Comparison of ENCODE assay signal across 9 cellular contexts in genomic region chr6:106666290-106667021, GRCh38. TPM values are rescaled to one million over a fixed set of nuclear protein-coding genes. Genes with fewer than 3 reads are reported as not detected.
A peak's percentile ranks its signal among the peaks of the same experiment; 100 is the strongest.
DNase-seq lines count a peak whose midpoint lies in the region; ATAC-seq and TF ChIP-seq lines count a peak whose summit lies in the region.
"Had no signal": no experiment of that assay in that cellular context is flagged by ENCODE, and none has a peak within 500 bp of the region (broad histone marks: within the 10 kb centered on the region; RNA-seq: fewer than 3 reads in every experiment).

No MANE protein-coding gene starts in this region.

- ATAC-seq in GM18909 (IDR thresholded peaks at IDR 0.05; ENCODE audit: poor library complexity, unreplicated experiment) (peak; percentile 99), HG02571 (IDR thresholded peaks at IDR 0.05; ENCODE audit: unreplicated experiment) (peak; percentile 99)
- peak; percentile 65 for ATAC-seq in naive thymus-derived CD4-positive, alpha-beta T cell

- H3K4me1 ChIP-seq in HUES64 (ENCODE audit: insufficient read depth, low read length) (peaks cover 11% of the 10 kb centered on the region), thyroid gland (no peaks in the 10 kb centered on the region)
- H3K4me1 ChIP-seq in naive thymus-derived CD4-positive, alpha-beta T cell (ENCODE audit: control insufficient read depth in 2 of 2, insufficient read depth in 2 of 2, low read length in 2 of 2): no peaks in the 10 kb centered on the region

- H3K4me3 ChIP-seq in HUES64 (ENCODE audit: low read length) (no peak overlapping the region), thyroid gland (replicated peaks in 1 of 3) (no peak overlapping the region)
- H3K4me3 ChIP-seq in naive thymus-derived CD4-positive, alpha-beta T cell (ENCODE audit: low read length): no peak overlapping the region

- H3K27me3 ChIP-seq in HUES64 (ENCODE audit: insufficient read depth, low read length) (no peaks in the 10 kb centered on the region), thyroid gland (no peaks in the 10 kb centered on the region)
- no peaks in the 10 kb centered on the region for H3K27me3 ChIP-seq in naive thymus-derived CD4-positive, alpha-beta T cell (ENCODE audit: control insufficient read depth in 2 of 2, insufficient read depth in 2 of 2, low read length in 2 of 2)

- H3K27ac ChIP-seq in HUES64 (ENCODE audit: low read depth, low read length) (peak overlapping the region; percentile 48; the same call in 1 of the 2 replicates), thyroid gland (no peak overlapping the region)
- no peak overlapping the region for H3K27ac ChIP-seq in naive thymus-derived CD4-positive, alpha-beta T cell (ENCODE audit: low read depth, low read length)

- POLR2A ChIA-PET in naive thymus-derived CD4-positive, alpha-beta T cell (lab: Charles Lee): no interaction called here

- H3K27me3 Mint-ChIP-seq in naive thymus-derived CD4-positive, alpha-beta T cell: no peaks in the 10 kb centered on the region
- H3K27me3 Mint-ChIP-seq: naive thymus-derived CD8-positive, alpha-beta T cell had no signal

- peaks cover 0 to 2% (median 0%) of the 10 kb centered on the region in 11 donors for H3K9me3 Mint-ChIP-seq in naive thymus-derived CD4-positive, alpha-beta T cell
- H3K9me3 Mint-ChIP-seq: naive thymus-derived CD8-positive, alpha-beta T cell had no signal

- DNase-seq in naive thymus-derived CD4-positive, alpha-beta T cell: no peak
- DNase-seq in NCI-H187 (lab: John Stamatoyannopoulos, UW): no peak
- no peak for DNase-seq in activated CD4-positive, alpha-beta T cell treated with anti-CD3 and anti-CD28 coated beads for 4 hours
- DNase-seq in hepatic stellate cell (ENCODE audit: low spot score): no peak
- no peak for DNase-seq in thyroid gland

- H3K27ac Mint-ChIP-seq in naive thymus-derived CD4-positive, alpha-beta T cell: peak overlapping the region in 1 of 9 donors; percentile 28

- H3K36me3 ChIP-seq in HUES64 (ENCODE audit: insufficient read depth, low read length): peaks cover 32% of the 10 kb centered on the region
- peaks cover 0 to 22% (median 11%) of the 10 kb centered on the region in 3 experiments for H3K36me3 ChIP-seq in naive thymus-derived CD4-positive, alpha-beta T cell (ENCODE audit: control insufficient read depth in 2 of 3, insufficient read depth in 3 of 3, low read length in 3 of 3)
- H3K36me3 ChIP-seq in thyroid gland: peaks cover 0 to 8% of the 10 kb centered on the region in 2 donors

- H3K9ac ChIP-seq in HUES64 (ENCODE audit: low read depth, low read length): no peak overlapping the region

- peaks cover 0 to 8% (median 4%) of the 10 kb centered on the region in 7 donors for H3K4me1 Mint-ChIP-seq in naive thymus-derived CD4-positive, alpha-beta T cell

- TF ChIP-seq CTCF in thyroid gland (IDR thresholded peaks at IDR 0.05): no peak

- CTCF ChIA-PET in naive thymus-derived CD4-positive, alpha-beta T cell (lab: Charles Lee): no interaction called here

- no peaks in the 10 kb centered on the region for H3K9me3 ChIP-seq in HUES64 (ENCODE audit: insufficient read depth, low read depth, low read length)
- no peaks in the 10 kb centered on the region for H3K9me3 ChIP-seq in naive thymus-derived CD4-positive, alpha-beta T cell (ENCODE audit: control insufficient read depth in 2 of 3, low read length in 3 of 3)
- no peaks in the 10 kb centered on the region for H3K9me3 ChIP-seq in thyroid gland

- intact Hi-C loops in naive thymus-derived CD4-positive, alpha-beta T cell (cut with micrococcal nuclease): no loop called here
- intact Hi-C loops in thyroid gland (cut with DNase I): no loop called here

- H3K36me3 Mint-ChIP-seq in naive thymus-derived CD4-positive, alpha-beta T cell: peaks cover 4 to 41% (median 29%) of the 10 kb centered on the region in 5 donors

- no peak overlapping the region for H3K4me3 Mint-ChIP-seq in naive thymus-derived CD4-positive, alpha-beta T cell

- no peak for TF ChIP-seq POLR2A in thyroid gland (IDR thresholded peaks at IDR 0.05)

- 56% methylated on average over 5 of the region's 6 CpGs for WGBS in HUES64
- WGBS in thyroid gland, 2 donors: 83 to 85% methylated on average over 6 of the region's 6 CpGs

RNA-seq across cellular contexts. Expression of gene QRSL1, which starts 37.1 kb away (rescaled TPM):
- polyA plus RNA-seq in HUES64 (2013, experiment 1 of 2): 15.4 TPM
- polyA plus RNA-seq in HUES64 (2013, experiment 2 of 2): 13.1 TPM
- 10 to 100 TPM in 4 of 5 experiments, 1 to 10 TPM in 1; 8.0 to 14.8 (median 13.6) TPM for total RNA-seq in naive thymus-derived CD4-positive, alpha-beta T cell
- 10 to 100 TPM; 11.9 to 12.5 TPM for polyA plus RNA-seq in naive thymus-derived CD4-positive, alpha-beta T cell
- total RNA-seq in thyroid gland: 10 to 100 TPM; 11.4 to 16.4 (median 15.9) TPM

RNA-seq across cellular contexts. Expression of gene RTN4IP1, which starts 37.2 kb away (rescaled TPM):
- 14.8 TPM for polyA plus RNA-seq in HUES64 (2013, experiment 1 of 2)
- 14.6 TPM for polyA plus RNA-seq in HUES64 (2013, experiment 2 of 2)
- total RNA-seq in naive thymus-derived CD4-positive, alpha-beta T cell: 1 to 10 TPM; 5.1 to 6.4 (median 5.6) TPM
- 1 to 10 TPM; 6.9 to 9.4 TPM for polyA plus RNA-seq in naive thymus-derived CD4-positive, alpha-beta T cell
- total RNA-seq in thyroid gland: 10 to 100 TPM in 1 of 4 donors, 1 to 10 TPM in 3; 3.6 to 10.9 (median 8.6) TPM
